Comparison of ENCODE assay signal across 16 cellular contexts in the genomic region with DNA sequence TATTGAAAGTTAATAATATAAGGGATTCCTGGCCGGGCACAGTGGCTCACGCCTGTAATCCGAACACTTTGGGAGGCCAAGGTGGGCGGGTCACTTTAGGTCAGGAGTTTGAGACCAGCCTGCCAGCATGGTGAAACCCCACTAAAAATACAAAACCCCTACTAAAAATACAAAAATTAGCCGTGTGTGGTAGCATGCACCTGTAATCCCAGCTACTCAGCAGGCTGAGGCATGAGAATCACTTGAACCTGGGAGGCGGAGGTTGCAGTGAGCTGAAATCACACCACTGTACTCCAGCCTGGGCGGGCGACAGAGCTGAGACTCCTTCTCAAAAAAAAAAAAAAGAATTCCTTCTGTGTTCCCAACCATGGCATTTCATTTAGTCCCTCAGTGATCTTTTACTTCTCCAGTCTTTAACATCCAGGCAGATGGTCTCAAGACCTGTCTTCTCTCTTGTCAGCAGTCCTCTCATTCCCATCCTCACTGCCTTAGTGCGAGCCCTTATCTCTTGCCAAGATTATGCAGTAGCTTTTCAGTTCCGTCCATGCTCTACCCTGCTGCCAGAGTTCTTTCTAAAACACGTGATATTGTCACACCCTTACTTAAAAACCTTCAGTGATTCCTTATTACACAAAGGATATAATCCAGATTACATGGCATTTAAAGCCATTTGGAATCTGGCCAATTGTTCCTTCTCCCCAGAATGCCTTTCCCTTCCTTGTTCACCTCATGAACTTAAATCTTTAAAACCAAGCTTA. TPM values are rescaled to one million over a fixed set of nuclear protein-coding genes. Genes with fewer than 3 reads are reported as not detected.
A peak's percentile ranks its signal among the peaks of the same experiment; 100 is the strongest.
DNase-seq lines count a peak whose midpoint lies in the region; ATAC-seq, FAIRE-seq and TF ChIP-seq lines count a peak whose summit lies in the region.
"Had no signal": no experiment of that assay in that cellular context is flagged by ENCODE, and none has a peak within 500 bp of the region (broad histone marks: within the 10 kb centered on the region; RNA-seq: fewer than 3 reads in every experiment).

No MANE protein-coding gene starts in this region.

- H3K27me3 ChIP-seq in K562 (ENCODE audit: control insufficient read depth in 2 of 2, insufficient read depth in 2 of 2, low read length in 2 of 2) (no peaks in the 10 kb centered on the region), thyroid gland (no peaks in the 10 kb centered on the region), uterus (no peaks in the 10 kb centered on the region)
- H3K27me3 ChIP-seq: vagina had no signal

- FAIRE-seq in K562 (lab: Jason Lieb, UNC), result peak; percentile 40
- FAIRE-seq: endometrium, kidney had no signal

- BruUV-seq in K562 (replicated peaks; lab: Mats Ljungman, UMichigan), result no TSS peak

- H2AFZ ChIP-seq in K562 (ENCODE audit: low read depth, low read length), result no peak overlapping the region

- H3K9me3 Mint-ChIP-seq in mesothelial cell of epicardium, result no peaks in the 10 kb centered on the region

- no peaks in the 10 kb centered on the region for H3K27me3 Mint-ChIP-seq in mesothelial cell of epicardium (ENCODE audit: low read depth)

- ATAC-seq in Right ventricle myocardium superior (ENCODE audit: poor library complexity) (peak; percentile 63), Right ventricle myocardium inferior (no peak), K562 (peak; percentile 77), GM19324 (IDR thresholded peaks at IDR 0.05; ENCODE audit: low FRiP score, unreplicated experiment) (no peak)

- intact Hi-C loops in Right ventricle myocardium superior (cut with DNase I), result no loop called here
- intact Hi-C loops in Right ventricle myocardium inferior (cut with DNase I), result no loop called here
- intact Hi-C loops in K562 (cut with micrococcal nuclease), result no loop called here
- intact Hi-C loops in thyroid gland (cut with DNase I), result no loop called here
- intact Hi-C loops in uterus (cut with DNase I; ENCODE audit: low total_unique reads), result no loop called here

- H3K4me1 ChIP-seq in K562 (replicated peaks in 1 of 2; ENCODE audit: control insufficient read depth in 2 of 2, insufficient read depth in 2 of 2, low read length in 2 of 2) (peaks cover 0 to 5% of the 10 kb centered on the region in 2 experiments; a peak in 3 of 5 replicates), thyroid gland (peaks cover 43 to 49% of the 10 kb centered on the region in 2 donors), uterus (no peaks in the 10 kb centered on the region)

- WGBS in K562 (ENCODE audit: insufficient coverage, low coverage, missing lambda C conversion rate), result 38% methylated on average over 7 of the region's 11 CpGs
- WGBS in thyroid gland, 2 donors, result 24 to 30% methylated on average over 11 of the region's 11 CpGs

- H3K27ac ChIP-seq in K562 (ENCODE audit: extremely low read depth, low read depth, low read length) (no peak overlapping the region), thyroid gland (peak overlapping the region; percentile 88 to 97 (median 89)), uterus (peak overlapping the region in 1 of 2 donors; percentile 18)
- H3K27ac ChIP-seq: vagina had no signal

- H3K36me3 Mint-ChIP-seq in mesothelial cell of epicardium, result peaks cover 7% of the 10 kb centered on the region

- peaks cover 13% of the 10 kb centered on the region; the same call in 1 of the 2 replicates for H4K20me1 ChIP-seq in K562 (replicated peaks; ENCODE audit: control insufficient read depth, insufficient read depth, low read length)

- no peak for TF ChIP-seq RAD21 in K562 (CRISPR knock-in tag; conservative IDR thresholded peaks at IDR 0.05 in 1 of 2, IDR thresholded peaks at IDR 0.05 in 1 of 2)

- TF ChIP-seq CTCF in K562 (IDR thresholded peaks at IDR 0.05 in 2 of 3, conservative IDR thresholded peaks at IDR 0.05 in 1 of 3; ENCODE audit: insufficient read depth in 2 of 3, low read depth in 1 of 3, low read length in 3 of 3), result no peak
- no peak for TF ChIP-seq CTCF in mesothelial cell of epicardium (IDR thresholded peaks at IDR 0.05; ENCODE audit: unreplicated experiment)
- TF ChIP-seq CTCF in thyroid gland (IDR thresholded peaks at IDR 0.05), result no peak
- TF ChIP-seq CTCF in uterus (IDR thresholded peaks at IDR 0.05), result no peak

- no peak overlapping the region for H3K9ac ChIP-seq in K562 (ENCODE audit: insufficient read depth in 1 of 2, low read depth in 2 of 2, low read length in 2 of 2)

- no peak overlapping the region for H3K4me3 Mint-ChIP-seq in mesothelial cell of epicardium

- peak overlapping the region; percentile 2 for H3K27ac Mint-ChIP-seq in mesothelial cell of epicardium

- in situ Hi-C loops in K562 (cut with MboI), result no loop called here

- H3K9me3 ChIP-seq in K562 (replicated peaks; ENCODE audit: control insufficient read depth, insufficient read depth, low read depth, low read length) (no peaks in the 10 kb centered on the region), thyroid gland (no peaks in the 10 kb centered on the region), uterus (no peaks in the 10 kb centered on the region)
- H3K9me3 ChIP-seq: vagina had no signal

- H3K4me3 ChIP-seq in K562 (no peak overlapping the region), thyroid gland (replicated peaks in 1 of 3) (no peak overlapping the region), uterus (no peak overlapping the region)
- H3K4me3 ChIP-seq: vagina had no signal

- DNase-seq in Right ventricle myocardium superior (no peak), Right ventricle myocardium inferior (ENCODE audit: missing footprints) (no peak), K562 (ENCODE audit: extremely low read depth in 1 of 4, low spot score in 3 of 4) (peak in 1 of 4 experiments; percentile 37), mesothelial cell of epicardium (ENCODE audit: low spot score in 2 of 2, unreplicated experiment in 2 of 2) (no peak), thyroid gland (peak; percentile 90 to 91), GDM1 (lab: John Stamatoyannopoulos, UW) (no peak), uterus (no peak)
- DNase-seq: activated CD4-positive, CD25-positive, alpha-beta regulatory T cell treated with anti-CD3 and anti-CD28 coated beads, Interleukin-2, amount 50 U/mL, for 72 hours; activated naive CD4-positive, alpha-beta T cell treated with Interleukin-2 at 50 U/mL for 16 hours; central memory CD4-positive, alpha-beta T cell; head of caudate nucleus; kidney; stimulated activated CD4-positive, alpha-beta T cell treated with anti-CD3 and anti-CD28 coated beads, Interleukin-2, amount 100 ng/mL, for 24 hours had no signal

- H3K36me3 ChIP-seq in K562 (ENCODE audit: control insufficient read depth, insufficient read depth, low read length) (peaks cover 4% of the 10 kb centered on the region; the same call in 1 of the 3 replicates), thyroid gland (no peaks in the 10 kb centered on the region), uterus (no peaks in the 10 kb centered on the region)
- H3K36me3 ChIP-seq: vagina had no signal

- no peak for TF ChIP-seq EP300 in K562 (IDR thresholded peaks at IDR 0.05; ENCODE audit: low read length)

- TF ChIP-seq POLR2A in K562 (conservative IDR thresholded peaks at IDR 0.05) (no peak), thyroid gland (IDR thresholded peaks at IDR 0.05) (peak in 1 of 2 donors; percentile 15), uterus (IDR thresholded peaks at IDR 0.05) (no peak)

- POLR2A ChIA-PET in K562 (lab: Yijun Ruan, JAX), result interaction anchor here (0.8 to 1.7 kb wide), 6 partner anchors 8 to 221 kb away, joined by 3 to 9 read pairs (median 4); a partner anchor contains a TSS

- no peaks in the 10 kb centered on the region for H3K9me1 ChIP-seq in K562 (ENCODE audit: control insufficient read depth, insufficient read depth, low read length)

- H3K79me2 ChIP-seq in K562 (ENCODE audit: control insufficient read depth, insufficient read depth, low read length), result peaks cover 70% of the 10 kb centered on the region

- H3K4me2 ChIP-seq in K562 (ENCODE audit: insufficient read depth, low read length), result no peak overlapping the region

- H3K4me1 Mint-ChIP-seq in mesothelial cell of epicardium, result peaks cover 9% of the 10 kb centered on the region

- CTCF ChIA-PET in K562 (lab: Yijun Ruan, JAX; ENCODE audit: low intra/inter-chr PET ratio), result no interaction called here

RNA-seq across cellular contexts. Expression of a gene that starts 17.9 kb away (rescaled TPM):
- total RNA-seq in Right ventricle myocardium superior (41.2 TPM), Right ventricle myocardium inferior (52.4 TPM), K562 (2014; rRNA removed) (45.0 and 52.4 TPM in 2 replicates), K562 (2014; rRNA removed; fragmentation: Illumina TruSeq; extraction: Trizol) (93.5 and 103 TPM in 2 replicates), K562 (2015; rRNA removed; fragmentation: Illumina TruSeq; extraction: Trizol) (90.1 and 94.9 TPM in 2 replicates), K562 (2021) (124 TPM in 2 replicates), mesothelial cell of epicardium (92.4 to 93.5 TPM (median 93.2 TPM) in 3 replicates), thyroid gland (100 to 1,000 TPM; 155 to 232 (median 209) TPM), uterus (10 to 100 TPM; 52.5 to 86.8 (median 63.9) TPM)
- total RNA-seq in K562 (2011; cell fraction: chromatin; rRNA removed; ENCODE audit: low replicate concordance), result 98.9 and 173 TPM in 2 replicates
- 135 and 137 TPM in 2 replicates for total RNA-seq in K562 (2011; cell fraction: nucleolus; rRNA removed)
- 196 and 286 TPM in 2 replicates for total RNA-seq in K562 (2011; cell fraction: nucleoplasm; rRNA removed)
- polyA plus RNA-seq in K562 (2011; rRNA removed) (101 and 127 TPM in 2 replicates), K562 (2014; fragmentation: Illumina TruSeq; extraction: Trizol) (142 and 169 TPM in 2 replicates), K562 (2014; fragmentation: Nextera tagmentation; extraction: Ambion mirVana) (10 to 100 TPM; 41.6 to 44.3 TPM), K562 (2014; rRNA removed) (86.9 and 93.3 TPM in 2 replicates)
- 93.3 and 96.3 TPM in 2 replicates for polyA plus RNA-seq in K562 (2011; cell fraction: cytosol; rRNA removed)
- polyA plus RNA-seq in K562 (2011; cell fraction: nucleus; rRNA removed), result 24.6 and 38.7 TPM in 2 replicates
- polyA plus RNA-seq in K562 (2012), result 106 and 280 TPM in 2 replicates
- 152 and 166 TPM in 2 replicates for polyA minus RNA-seq in K562 (2011; rRNA and poly(A)+ RNA removed)
- 76.1 and 86.1 TPM in 2 replicates for polyA minus RNA-seq in K562 (2011; cell fraction: cytosol; rRNA and poly(A)+ RNA removed)
- 13.7 and 24.4 TPM in 2 replicates for polyA minus RNA-seq in K562 (2011; cell fraction: nucleus; rRNA and poly(A)+ RNA removed)

RNA-seq across cellular contexts. Expression of a gene that starts 28.0 kb away (rescaled TPM):
- total RNA-seq in Right ventricle myocardium superior, result 12.8 TPM
- 15.4 TPM for total RNA-seq in Right ventricle myocardium inferior
- 24.6 and 32.2 TPM in 2 replicates for total RNA-seq in K562 (2011; cell fraction: chromatin; rRNA removed; ENCODE audit: low replicate concordance)
- 11.0 and 12.6 TPM in 2 replicates for total RNA-seq in K562 (2011; cell fraction: nucleolus; rRNA removed)
- total RNA-seq in K562 (2011; cell fraction: nucleoplasm; rRNA removed), result 17.3 and 26.3 TPM in 2 replicates
- total RNA-seq in K562 (2014; rRNA removed), result 13.8 and 18.2 TPM in 2 replicates
- 34.0 and 42.0 TPM in 2 replicates for total RNA-seq in K562 (2014; rRNA removed; fragmentation: Illumina TruSeq; extraction: Trizol)
- 21.3 and 22.4 TPM in 2 replicates for total RNA-seq in K562 (2015; rRNA removed; fragmentation: Illumina TruSeq; extraction: Trizol)
- total RNA-seq in K562 (2021), result 39.8 and 41.4 TPM in 2 replicates
- polyA plus RNA-seq in K562 (2011; rRNA removed), result 22.9 and 34.5 TPM in 2 replicates
- 18.1 and 18.7 TPM in 2 replicates for polyA plus RNA-seq in K562 (2011; cell fraction: cytosol; rRNA removed)
- 8.4 and 12.2 TPM in 2 replicates for polyA plus RNA-seq in K562 (2011; cell fraction: nucleus; rRNA removed)
- polyA plus RNA-seq in K562 (2012), result 13.8 and 15.5 TPM in 2 replicates
- polyA plus RNA-seq in K562 (2014; fragmentation: Illumina TruSeq; extraction: Trizol), result 23.9 and 24.3 TPM in 2 replicates
- 10 to 100 TPM; 23.5 to 34.2 TPM for polyA plus RNA-seq in K562 (2014; fragmentation: Nextera tagmentation; extraction: Ambion mirVana)
- 22.2 and 22.5 TPM in 2 replicates for polyA plus RNA-seq in K562 (2014; rRNA removed)
- 36.5 and 40.6 TPM in 2 replicates for polyA minus RNA-seq in K562 (2011; rRNA and poly(A)+ RNA removed)
- 17.2 and 19.7 TPM in 2 replicates for polyA minus RNA-seq in K562 (2011; cell fraction: cytosol; rRNA and poly(A)+ RNA removed)
- 4.3 and 8.0 TPM in 2 replicates for polyA minus RNA-seq in K562 (2011; cell fraction: nucleus; rRNA and poly(A)+ RNA removed)
- 19.6 to 21.6 TPM (median 20.0 TPM) in 3 replicates for total RNA-seq in mesothelial cell of epicardium
- 100 to 1,000 TPM in 2 of 4 donors, 10 to 100 TPM in 2; 78.7 to 106 (median 98.4) TPM for total RNA-seq in thyroid gland
- total RNA-seq in uterus, result 100 to 1,000 TPM in 1 of 4 donors, 10 to 100 TPM in 3; 49.4 to 158 (median 87.6) TPM

Comparison
In these comparisons a context has a peak if more than half of its experiments do, and no peak if none do; other contexts are left out.
1. ATAC-seq: peak in Right ventricle myocardium superior (single experiment) and K562 (single experiment); none in Right ventricle myocardium inferior (single experiment) and GM19324 (single experiment).
2. DNase-seq: peak in thyroid gland (2 of 2); none in Right ventricle myocardium superior (single experiment), Right ventricle myocardium inferior (single experiment), mesothelial cell of epicardium (0 of 2), GDM1 (single experiment) and uterus (0 of 2).